In genomic region chr6:118284736-118285360, GRCh38 we compare ENCODE assay signal across 9 cellular contexts.
DNase-seq lines count a peak whose midpoint lies in the region; ATAC-seq and TF ChIP-seq lines count a peak whose summit lies in the region.
"Had no signal": no experiment of that assay in that cellular context is flagged by ENCODE, and none has a peak within 500 bp of the region (broad histone marks: within the 10 kb centered on the region; RNA-seq: fewer than 3 reads in every experiment).

No MANE protein-coding gene starts in this region.

- H3K27me3 Mint-ChIP-seq in stimulated activated naive CD8-positive, alpha-beta T cell treated with anti-CD3 and anti-CD28 coated beads, Interleukin-15, amount 100 ng/mL, for 72 hours, result peaks cover 27% of the 10 kb centered on the region

- intact Hi-C loops in PC-3 (cut with micrococcal nuclease), result loop anchor here (1.0 to 5.0 kb wide), 4 partner anchors 224 to 517 kb away; no protein-coding TSS in a partner anchor

- in situ Hi-C loops in HAP-1 (cut with MboI; ENCODE audit: low sequenced_read_pairs), result loop anchor here (25.0 kb wide), 2 partner anchors 227 to 502 kb away; no protein-coding TSS in a partner anchor

- no peaks in the 10 kb centered on the region for H3F3A ChIP-seq in PC-3 (ENCODE audit: low read length, unreplicated experiment)

- H3K27me3 ChIP-seq in PC-3 (ENCODE audit: low read length) (no peaks in the 10 kb centered on the region), HAP-1 (ENCODE audit: low read depth) (no peaks in the 10 kb centered on the region)

- H3K4me3 Mint-ChIP-seq in stimulated activated naive CD8-positive, alpha-beta T cell treated with anti-CD3 and anti-CD28 coated beads, Interleukin-15, amount 100 ng/mL, for 72 hours, result no peak overlapping the region

- no peaks in the 10 kb centered on the region for H3K9me2 ChIP-seq in PC-3 (replicated peaks; ENCODE audit: low read length)

- no peaks in the 10 kb centered on the region for H3K79me2 ChIP-seq in PC-3 (ENCODE audit: low read length)

- DNase-seq in PC-3, result peak; percentile 10
- DNase-seq in fibroblast of pulmonary artery (ENCODE audit: low read depth), result peak; percentile 51
- no peak for DNase-seq in retinal pigment epithelial cell (ENCODE audit: low read depth)
- no peak for DNase-seq in putamen (ENCODE audit: low spot score)
- DNase-seq in stimulated activated naive CD8-positive, alpha-beta T cell treated with anti-CD3 and anti-CD28 coated beads, Interleukin-15, amount 100 ng/mL, for 72 hours, result no peak
- DNase-seq in HAP-1 (ENCODE audit: low spot score in 2 of 2), result no peak
- DNase-seq: T-helper 1 cell had no signal

- POLR2A ChIA-PET in PC-3 (lab: Charles Lee; ENCODE audit: unreplicated experiment), result no interaction called here

- no peak overlapping the region for H3K4me3 ChIP-seq in PC-3 (ENCODE audit: low read length)
- no peak overlapping the region for H3K4me3 ChIP-seq in fibroblast of pulmonary artery (replicated peaks; ENCODE audit: low read depth, low read length)
- no peak overlapping the region for H3K4me3 ChIP-seq in retinal pigment epithelial cell (ENCODE audit: low read length)
- no peak overlapping the region for H3K4me3 ChIP-seq in HAP-1

- ATAC-seq in PC-3 (no peak), HG03159 (IDR thresholded peaks at IDR 0.05; ENCODE audit: unreplicated experiment) (no peak)
- no peak for ATAC-seq in stimulated activated naive CD8-positive, alpha-beta T cell treated with anti-CD3 and anti-CD28 coated beads, Interleukin-15, amount 100 ng/mL, for 72 hours

- H3K9me3 ChIP-seq in PC-3 (ENCODE audit: low read length), result no peaks in the 10 kb centered on the region
- no peaks in the 10 kb centered on the region for H3K9me3 ChIP-seq in HAP-1

- peaks cover 5% of the 10 kb centered on the region for H3K4me1 Mint-ChIP-seq in stimulated activated naive CD8-positive, alpha-beta T cell treated with anti-CD3 and anti-CD28 coated beads, Interleukin-15, amount 100 ng/mL, for 72 hours

- no peaks in the 10 kb centered on the region for H3K9me3 Mint-ChIP-seq in stimulated activated naive CD8-positive, alpha-beta T cell treated with anti-CD3 and anti-CD28 coated beads, Interleukin-15, amount 100 ng/mL, for 72 hours

- CTCF ChIA-PET in PC-3 (lab: Charles Lee), result no interaction called here

- no peak overlapping the region for H3K4me2 ChIP-seq in PC-3 (ENCODE audit: low read length)

- H3K27ac Mint-ChIP-seq in stimulated activated naive CD8-positive, alpha-beta T cell treated with anti-CD3 and anti-CD28 coated beads, Interleukin-15, amount 100 ng/mL, for 72 hours, result no peak overlapping the region

- TF ChIP-seq CTCF in GM12872 (IDR thresholded peaks at IDR 0.05; ENCODE audit: insufficient read depth, low read depth, low read length) (peak; percentile 26; the same call in 1 of the 3 replicates), PC-3 (conservative IDR thresholded peaks at IDR 0.05; ENCODE audit: low read depth, low read length) (peak; percentile 52; the same call in 1 of the 2 replicates), fibroblast of pulmonary artery (IDR thresholded peaks at IDR 0.05; ENCODE audit: low read length, missing control alignments) (peak; percentile 66), retinal pigment epithelial cell (conservative IDR thresholded peaks at IDR 0.05; ENCODE audit: low read depth, low read length) (peak; percentile 58)

- no peaks in the 10 kb centered on the region for H3K36me3 ChIP-seq in PC-3 (ENCODE audit: low read depth, low read length)
- no peaks in the 10 kb centered on the region for H3K36me3 ChIP-seq in HAP-1 (replicated peaks)

- BruUV-seq in PC-3 (replicated peaks; lab: Mats Ljungman, UMichigan), result no TSS peak

- H3K27ac ChIP-seq in PC-3 (ENCODE audit: low read length), result no peak overlapping the region

- no peak overlapping the region for H3K9ac ChIP-seq in PC-3 (ENCODE audit: low read length)

- H4K20me1 ChIP-seq in PC-3 (ENCODE audit: low read length), result no peaks in the 10 kb centered on the region

- no peak overlapping the region for H2AFZ ChIP-seq in PC-3 (ENCODE audit: low read length)

- H3K4me1 ChIP-seq in PC-3 (ENCODE audit: insufficient read depth, low read length) (no peaks in the 10 kb centered on the region), HAP-1 (peaks cover 4% of the 10 kb centered on the region)

Comparison
In these comparisons a context has a peak if more than half of its experiments do, and no peak if none do; other contexts are left out.
1. DNase-seq: peak in PC-3 (single experiment) and fibroblast of pulmonary artery (single experiment); none in retinal pigment epithelial cell (single experiment), putamen (single experiment), stimulated activated naive CD8-positive, alpha-beta T cell treated with anti-CD3 and anti-CD28 coated beads, Interleukin-15, amount 100 ng/mL, for 72 hours (0 of 2) and HAP-1 (0 of 2).
2. Peak in every context shown above with its lines, with median percentiles within 50 percentile points of each other: CTCF ChIP-seq.